8 cellular contexts compared by ENCODE assay signal in genomic region chr13:100088648-100089601, GRCh38.
A peak's percentile ranks its signal among the peaks of the same experiment; 100 is the strongest.
DNase-seq lines count a peak whose midpoint lies in the region; ATAC-seq, FAIRE-seq and TF ChIP-seq lines count a peak whose summit lies in the region.

Gene PCCA (plus strand): TSS chr13:100089093. CDS start chr13:100089121, 28 bp downstream.

- POLR2A ChIA-PET in AG04449 (lab: Yijun Ruan, JAX): interaction anchor here (0.5 to 1.3 kb wide), 2 partner anchors 10 to 274 kb away, joined by 3 to 4 read pairs; no protein-coding TSS in a partner anchor

- no peak for TF ChIP-seq CTCF in AG04449 (IDR thresholded peaks at IDR 0.05; ENCODE audit: insufficient read depth, low read length, missing control alignments)

- peak within 1 kb of the TSS; percentile 84 for H3K4me3 ChIP-seq in AG04449 (ENCODE audit: low read depth, low read length)

- CTCF ChIA-PET in AG04449 (lab: Yijun Ruan, JAX): interaction anchor here (0.6 to 3.8 kb wide), 4 partner anchors 14 to 426 kb away, joined by 3 to 13 read pairs (median 4); no protein-coding TSS in a partner anchor

- peak; percentile 43 for FAIRE-seq in islet of Langerhans (lab: Jason Lieb, UNC)

- DNase-seq in AG04449 (ENCODE audit: low read depth, low spot score) (peak; percentile 46), NCI-H345 (lab: John Stamatoyannopoulos, UW) (peak; percentile 92), cerebellar nuclear complex (lab: John Stamatoyannopoulos, UW) (peak; percentile 66 to 89)
- peak; percentile 56 to 85 for DNase-seq in stimulated activated CD4-positive, alpha-beta T cell treated with anti-CD3 and anti-CD28 coated beads, Interleukin-12 subunit alpha, Interleukin-12 subunit beta, amount 100 ng/mL, for 24 hours (ENCODE audit: low read depth in 2 of 2)

- ATAC-seq in GM18868 (IDR thresholded peaks at IDR 0.05; ENCODE audit: unreplicated experiment) (peak; percentile 96), HG03103 (IDR thresholded peaks at IDR 0.05; ENCODE audit: low read depth, unreplicated experiment) (peak; percentile 93)
- peak; percentile 83 for ATAC-seq in activated CD4-positive, CD25-positive, alpha-beta regulatory T cell treated with anti-CD3 and anti-CD28 coated beads, Interleukin-2, amount 50 U/mL, for 24 hours

Comparison
In these comparisons a context has a peak if more than half of its experiments do, and no peak if none do; other contexts are left out.
1. Peak in every context shown above with its lines: DNase-seq, ATAC-seq and H3K4me3 ChIP-seq.